In the genomic region with DNA sequence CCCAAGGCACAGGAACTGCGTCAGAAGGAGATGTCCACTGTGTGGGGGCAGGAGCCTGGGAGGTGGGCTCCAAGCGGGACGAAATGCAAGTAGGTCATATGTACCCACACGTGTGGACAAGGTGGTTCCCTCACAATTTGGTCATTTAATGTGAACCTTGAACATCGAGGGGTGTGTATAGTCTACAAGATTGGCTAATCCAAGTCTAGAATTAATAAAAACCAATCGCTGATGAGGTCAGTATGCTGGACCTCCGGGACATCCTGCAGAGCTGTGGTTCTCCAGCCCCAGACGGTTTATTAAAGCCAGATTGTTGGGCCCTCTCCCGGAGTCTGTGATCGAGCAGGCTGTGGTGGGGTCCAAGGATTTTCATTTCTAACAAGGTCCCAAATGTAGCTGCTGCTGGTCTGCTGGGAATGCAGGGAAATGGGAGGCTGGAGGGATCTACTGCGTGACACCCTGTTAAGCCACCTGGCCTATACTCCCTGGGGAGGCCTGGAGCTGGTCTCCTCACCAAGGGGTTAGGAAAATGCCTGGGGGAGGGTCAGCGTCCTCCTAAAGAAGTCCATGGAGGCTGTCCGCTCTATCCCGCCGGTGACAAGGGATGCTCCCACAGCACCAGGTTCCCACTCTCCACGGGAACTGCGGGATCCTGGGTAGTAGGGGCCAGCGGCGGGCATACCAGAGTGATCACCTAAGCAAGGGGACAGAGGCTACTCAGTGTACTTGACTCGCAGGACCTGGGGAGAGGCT, we compare ENCODE assay signal across 26 cellular contexts. TPM values are rescaled to one million over a fixed set of nuclear protein-coding genes. Genes with fewer than 3 reads are reported as not detected.
A peak's percentile ranks its signal among the peaks of the same experiment; 100 is the strongest.
DNase-seq lines count a peak whose midpoint lies in the region; ATAC-seq and TF ChIP-seq lines count a peak whose summit lies in the region.
"Had no signal": no experiment of that assay in that cellular context is flagged by ENCODE, and none has a peak within 500 bp of the region (broad histone marks: within the 10 kb centered on the region; RNA-seq: fewer than 3 reads in every experiment).

No MANE protein-coding gene starts in this region.

- H3K27me3 ChIP-seq in breast epithelium, result no peaks in the 10 kb centered on the region
- no peaks in the 10 kb centered on the region for H3K27me3 ChIP-seq in RWPE2 (ENCODE audit: insufficient read depth, poor library complexity, severe bottlenecking)
- no peaks in the 10 kb centered on the region for H3K27me3 ChIP-seq in uterus
- H3K27me3 ChIP-seq: BLaER1 had no signal

- no peaks in the 10 kb centered on the region for H3K36me3 ChIP-seq in breast epithelium
- no peaks in the 10 kb centered on the region for H3K36me3 ChIP-seq in RWPE2 (ENCODE audit: low read depth)
- no peaks in the 10 kb centered on the region for H3K36me3 ChIP-seq in uterus
- H3K36me3 ChIP-seq: BLaER1, SJCRH30 had no signal

- in situ Hi-C loops in GM13977 (cut with MboI; ENCODE audit: low pct_unique_long_range_greater_than_20kb, low sequenced_read_pairs, unreplicated experiment), result no loop called here

- H3K27me3 Mint-ChIP-seq in MCF 10A (ENCODE audit: insufficient read depth, unreplicated experiment), result no peaks in the 10 kb centered on the region

- TF ChIP-seq POLR2A in breast epithelium (IDR thresholded peaks at IDR 0.05) (no peak), uterus (IDR thresholded peaks at IDR 0.05) (no peak)

- no TSS peak for BruUV-seq in MCF 10A (replicated peaks; lab: Mats Ljungman, UMichigan)

- peak overlapping the region; percentile 19 for H3K27ac Mint-ChIP-seq in MCF 10A (ENCODE audit: low read depth, unreplicated experiment)
- H3K27ac Mint-ChIP-seq: CD4-positive, alpha-beta T cell had no signal

- no peak overlapping the region for H3K27ac ChIP-seq in breast epithelium
- H3K27ac ChIP-seq in RWPE2 (ENCODE audit: poor library complexity, severe bottlenecking), result no peak overlapping the region
- no peak overlapping the region for H3K27ac ChIP-seq in uterus
- H3K27ac ChIP-seq: 22Rv1, BLaER1, RWPE1, SJCRH30 had no signal

- peaks cover 11% of the 10 kb centered on the region for H3K9me3 Mint-ChIP-seq in MCF 10A (ENCODE audit: unreplicated experiment)

- H3K36me3 Mint-ChIP-seq in MCF 10A (ENCODE audit: insufficient read depth, unreplicated experiment), result no peaks in the 10 kb centered on the region

- intact Hi-C loops in MCF 10A (cut with micrococcal nuclease), result no loop called here
- intact Hi-C loops in breast epithelium (cut with DNase I; ENCODE audit: low total_unique reads), result no loop called here
- intact Hi-C loops in posterior vena cava (cut with DNase I), result no loop called here
- intact Hi-C loops in uterus (cut with DNase I; ENCODE audit: low total_unique reads), result no loop called here

- no peak overlapping the region for H3K4me3 ChIP-seq in breast epithelium
- no peak overlapping the region for H3K4me3 ChIP-seq in RWPE2 (ENCODE audit: severe bottlenecking)
- no peak overlapping the region for H3K4me3 ChIP-seq in uterus
- H3K4me3 ChIP-seq: BLaER1, GM12878, SJCRH30 had no signal

- CTCF ChIA-PET in MCF 10A (lab: Yijun Ruan, JAX), result no interaction called here

- TF ChIP-seq CTCF in MCF 10A (IDR thresholded peaks at IDR 0.05; ENCODE audit: unreplicated experiment) (no peak), breast epithelium (IDR thresholded peaks at IDR 0.05) (no peak), RWPE2 (IDR thresholded peaks at IDR 0.05; ENCODE audit: poor library complexity, severe bottlenecking) (no peak), GM13977 (IDR thresholded peaks at IDR 0.05; ENCODE audit: extremely low read depth, insufficient read depth, missing control alignments) (no peak), uterus (IDR thresholded peaks at IDR 0.05) (no peak)

- ATAC-seq in RWPE2 (ENCODE audit: low read depth), result no peak
- ATAC-seq in HG03135 (IDR thresholded peaks at IDR 0.05; ENCODE audit: unreplicated experiment), result no peak
- ATAC-seq: GM12878, HCT116 had no signal

- no peak overlapping the region for H3K4me3 Mint-ChIP-seq in MCF 10A (ENCODE audit: unreplicated experiment)
- H3K4me3 Mint-ChIP-seq: CD4-positive, alpha-beta T cell had no signal

- H3K9me3 ChIP-seq in breast epithelium (no peaks in the 10 kb centered on the region), RWPE2 (ENCODE audit: severe bottlenecking) (no peaks in the 10 kb centered on the region), uterus (no peaks in the 10 kb centered on the region)
- H3K9me3 ChIP-seq: SJCRH30 had no signal

- DNase-seq in MCF 10A (ENCODE audit: unreplicated experiment), result no peak
- DNase-seq in breast epithelium (ENCODE audit: low spot score in 2 of 2), result no peak
- peak; percentile 57 for DNase-seq in RWPE2 (ENCODE audit: low spot score)
- DNase-seq in islet precursor cell, result peak; percentile 55
- peak; percentile 22 for DNase-seq in posterior vena cava (ENCODE audit: low spot score)
- no peak for DNase-seq in GM13977 (ENCODE audit: low spot score)
- DNase-seq in uterus, result no peak
- DNase-seq: ACHN; CD4-positive, alpha-beta T cell; COR-L47; DMS 273 treated with DMSO at 0.1 percent for 48 hours; DMS79 treated with DMSO at 0.1 percent for 48 hours; KBM-7; NCI-H1092 treated with DMSO at 0.1 percent for 48 hours; NCI-H1436 treated with DMSO at 0.1 percent for 48 hours; NCI-H1930; NCI-H2227 treated with DMSO at 0.1 percent for 48 hours; NCI-H510A treated with DMSO at 0.1 percent for 48 hours; NCI-H748 treated with DMSO at 0.1 percent for 48 hours; SJCRH30 had no signal

- H3K4me1 Mint-ChIP-seq in MCF 10A (ENCODE audit: insufficient read depth, unreplicated experiment), result peaks cover 17% of the 10 kb centered on the region

- POLR2A ChIA-PET in MCF 10A (lab: Yijun Ruan, JAX), result no interaction called here

- H3K4me1 ChIP-seq in breast epithelium, result no peaks in the 10 kb centered on the region
- H3K4me1 ChIP-seq in RWPE2 (ENCODE audit: insufficient read depth, poor library complexity, severe bottlenecking), result no peaks in the 10 kb centered on the region
- H3K4me1 ChIP-seq in uterus, result no peaks in the 10 kb centered on the region
- H3K4me1 ChIP-seq: SJCRH30 had no signal

RNA-seq across cellular contexts. Expression of a gene that starts 25.1 kb away (rescaled TPM):
- 29.8 and 30.8 TPM in 2 replicates for total RNA-seq in MCF 10A (2022)
- 10 to 100 TPM in 2 of 3 donors, 1 to 10 TPM in 1; 7.2 to 19.7 (median 18.0) TPM for total RNA-seq in breast epithelium
- total RNA-seq in posterior vena cava, result 1 to 10 TPM; 9.2 to 9.8 TPM
- 10 to 100 TPM in 2 of 4 donors, 1 to 10 TPM in 2; 1.4 to 12.8 (median 6.9) TPM for total RNA-seq in uterus

Comparison
In these comparisons a context has a peak if more than half of its experiments do, and no peak if none do; other contexts are left out.
1. DNase-seq: peak in RWPE2 (single experiment), islet precursor cell (single experiment) and posterior vena cava (single experiment); none in MCF 10A (single experiment), breast epithelium (0 of 2), GM13977 (single experiment) and uterus (0 of 2).